ENCODE assay signal across 11 cellular contexts in the genomic region with DNA sequence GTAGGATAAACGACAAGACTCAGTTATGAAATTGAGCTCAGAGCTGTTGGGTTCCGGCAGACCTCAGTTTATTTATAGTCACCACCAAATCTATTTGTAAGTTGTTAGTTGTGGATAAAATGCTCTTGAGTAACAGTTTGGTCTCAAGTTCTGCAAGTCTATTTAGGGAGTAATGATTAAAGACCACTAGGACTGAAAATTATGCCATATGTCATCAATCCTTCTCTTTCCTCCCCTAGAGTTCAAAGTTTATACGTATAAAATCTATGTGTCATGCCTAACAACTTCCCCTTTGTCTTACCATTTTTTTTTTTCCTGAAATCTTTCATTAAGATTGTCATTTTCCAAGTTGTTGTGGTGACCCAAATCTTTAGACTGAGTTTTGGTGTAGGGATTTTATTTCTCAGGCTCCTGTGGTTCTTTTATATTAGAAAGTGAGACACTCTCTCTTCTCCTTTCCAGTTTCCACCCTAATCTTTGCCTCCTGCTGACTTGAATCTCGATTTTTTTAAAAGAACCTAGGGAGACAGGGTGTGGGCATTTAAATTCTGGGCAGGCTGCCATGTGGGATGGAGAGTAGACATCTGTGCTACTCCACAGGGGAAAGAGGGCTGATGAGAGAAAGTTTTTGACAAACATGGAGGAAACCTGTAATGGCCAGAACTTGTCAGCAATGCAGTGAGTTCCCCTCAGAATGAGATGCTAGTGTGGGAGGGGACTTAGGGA. TPM values are rescaled to one million over a fixed set of nuclear protein-coding genes. Genes with fewer than 3 reads are reported as not detected.
DNase-seq lines count a peak whose midpoint lies in the region; TF ChIP-seq lines count a peak whose summit lies in the region.
"Had no signal": no experiment of that assay in that cellular context is flagged by ENCODE, and none has a peak within 500 bp of the region (broad histone marks: within the 10 kb centered on the region; RNA-seq: fewer than 3 reads in every experiment).

No MANE protein-coding gene starts in this region.

- H3K27ac ChIP-seq in caudate nucleus (ENCODE audit: low read depth, low read length) = no peak overlapping the region
- H3K27ac ChIP-seq: C4-2B had no signal

- H3K4me3 ChIP-seq in choroid plexus epithelial cell (ENCODE audit: low read depth, low read length) = no peak overlapping the region

- TF ChIP-seq CTCF in choroid plexus epithelial cell (conservative IDR thresholded peaks at IDR 0.05; ENCODE audit: low read depth, low read length) = no peak

- peak; percentile 63 for DNase-seq in A172 (ENCODE audit: low spot score)
- peak; percentile 41 for DNase-seq in HCEC 1CT
- peak; percentile 21 for DNase-seq in NCI-H446 treated with DMSO at 0.1 percent for 48 hours (lab: John Stamatoyannopoulos, UW)
- DNase-seq in choroid plexus epithelial cell (ENCODE audit: low read depth) = peak; percentile 45
- DNase-seq in caudate nucleus (lab: John Stamatoyannopoulos, UW) = no peak
- DNase-seq in activated CD4-positive, alpha-beta T cell treated with anti-CD3 and anti-CD28 coated beads, Interleukin-2, amount 50 U/mL, for 1 hour = no peak
- no peak for DNase-seq in stimulated activated CD4-positive, alpha-beta T cell treated with anti-CD3 and anti-CD28 coated beads, Interleukin-4, amount 100 ng/mL, for 24 hours
- no peak for DNase-seq in medulla oblongata (ENCODE audit: extremely low spot score)
- DNase-seq: activated CD4-positive, CD25-positive, alpha-beta regulatory T cell; retina had no signal

RNA-seq across cellular contexts. Expression of a gene that starts 51.0 kb away (rescaled TPM):
- total RNA-seq in A172 (2014; rRNA removed; shearing (Covaris generic)) = 1.5 and 2.7 TPM in 2 replicates

Comparison
In these comparisons a context has a peak if more than half of its experiments do, and no peak if none do; other contexts are left out.
1. DNase-seq: peak in A172 (single experiment), HCEC 1CT (single experiment), NCI-H446 treated with DMSO at 0.1 percent for 48 hours (single experiment) and choroid plexus epithelial cell (single experiment); none in caudate nucleus (0 of 61), activated CD4-positive, alpha-beta T cell treated with anti-CD3 and anti-CD28 coated beads, Interleukin-2, amount 50 U/mL, for 1 hour (single experiment), stimulated activated CD4-positive, alpha-beta T cell treated with anti-CD3 and anti-CD28 coated beads, Interleukin-4, amount 100 ng/mL, for 24 hours (single experiment) and medulla oblongata (single experiment).